24 cellular contexts compared by ENCODE assay signal in genomic region chr1:162916407-162916806, GRCh38. TPM values are rescaled to one million over a fixed set of nuclear protein-coding genes. Genes with fewer than 3 reads are reported as not detected.
DNase-seq lines count a peak whose midpoint lies in the region; ATAC-seq, FAIRE-seq and TF ChIP-seq lines count a peak whose summit lies in the region.
"Had no signal": no experiment of that assay in that cellular context is flagged by ENCODE, and none has a peak within 500 bp of the region (broad histone marks: within the 10 kb centered on the region; RNA-seq: fewer than 3 reads in every experiment).

No MANE protein-coding gene starts in this region.

- H3K36me3 Mint-ChIP-seq in MCF 10A (ENCODE audit: insufficient read depth, unreplicated experiment) = no peaks in the 10 kb centered on the region
- H3K36me3 Mint-ChIP-seq in CD8-positive, alpha-beta T cell = no peaks in the 10 kb centered on the region

- RAD21 ChIA-PET in GM12878 (lab: Charles Lee; ENCODE audit: unreplicated experiment) = no interaction called here

- no peak overlapping the region for H3K4me3 Mint-ChIP-seq in MCF 10A (ENCODE audit: unreplicated experiment)
- H3K4me3 Mint-ChIP-seq in CD8-positive, alpha-beta T cell = no peak overlapping the region
- H3K4me3 Mint-ChIP-seq: central memory CD8-positive, alpha-beta T cell; effector memory CD8-positive, alpha-beta T cell; natural killer cell treated with Interleukin-12 subunit alpha and Interleukin-12 subunit beta and Interleukin-15 and Interleukin-18, amount 100 ng/mL, for 72 hours; stimulated activated naive CD8-positive, alpha-beta T cell treated with anti-CD3 and anti-CD28 coated beads, Interleukin-15, Interleukin-2, amounts not matched to agents 100 ng/mL and 50 ng/mL, for 24 hours; type B pancreatic cell had no signal

- TF ChIP-seq POLR2A in breast epithelium (IDR thresholded peaks at IDR 0.05) (no peak), GM12878 (IDR thresholded peaks at IDR 0.05; ENCODE audit: low read depth, low read length) (no peak)

- no peak for TF ChIP-seq CTCF in MCF 10A (IDR thresholded peaks at IDR 0.05; ENCODE audit: unreplicated experiment)
- TF ChIP-seq CTCF in breast epithelium (IDR thresholded peaks at IDR 0.05) = no peak
- no peak for TF ChIP-seq CTCF in GM12878 (IDR thresholded peaks at IDR 0.05 in 2 of 3, conservative IDR thresholded peaks at IDR 0.05 in 1 of 3; ENCODE audit: control insufficient read depth in 2 of 3, extremely low read depth in 1 of 3, insufficient read depth in 1 of 3, low read depth in 3 of 3, low read length in 3 of 3)
- no peak for TF ChIP-seq CTCF in fibroblast of pulmonary artery (IDR thresholded peaks at IDR 0.05; ENCODE audit: low read length, missing control alignments)
- TF ChIP-seq CTCF in GM10266 (IDR thresholded peaks at IDR 0.05; ENCODE audit: control insufficient read depth, insufficient read depth, low read depth, missing control alignments) = no peak
- no peak for TF ChIP-seq CTCF in D721Med (IDR thresholded peaks at IDR 0.05; ENCODE audit: insufficient read depth, missing control alignments)
- TF ChIP-seq CTCF in CD8-positive, alpha-beta T cell (IDR thresholded peaks at IDR 0.05) = no peak

- H3K79me2 ChIP-seq in GM12878 (ENCODE audit: control insufficient read depth, insufficient read depth, low read length) = no peaks in the 10 kb centered on the region

- H3K27ac ChIP-seq in breast epithelium (no peak overlapping the region), GM12878 (ENCODE audit: control insufficient read depth, insufficient read depth) (no peak overlapping the region)
- no peak overlapping the region for H3K27ac ChIP-seq in CD8-positive, alpha-beta T cell (ENCODE audit: low read depth, low read length)

- no peak for TF ChIP-seq RAD21 in GM12878 (IDR thresholded peaks at IDR 0.05; ENCODE audit: insufficient read depth, low read depth, low read length)

- intact Hi-C loops in MCF 10A (cut with micrococcal nuclease) (no loop called here), breast epithelium (cut with DNase I; ENCODE audit: low total_unique reads) (no loop called here), GM12878 (cut with micrococcal nuclease; ENCODE audit: unreplicated experiment) (no loop called here)
- intact Hi-C loops in CD8-positive, alpha-beta T cell (cut with DNase I, micrococcal nuclease) = no loop called here

- ATAC-seq in GM12878 (no peak), GM18858 (IDR thresholded peaks at IDR 0.05; ENCODE audit: unreplicated experiment) (no peak)
- ATAC-seq in CD8-positive, alpha-beta T cell = no peak
- ATAC-seq: effector memory CD8-positive, alpha-beta T cell; natural killer cell treated with Interleukin-12 subunit alpha and Interleukin-12 subunit beta and Interleukin-15 and Interleukin-18, amount 100 ng/mL, for 72 hours had no signal

- in situ Hi-C loops in GM12878 (cut with MboI) = no loop called here

- no peak overlapping the region for H3K27ac Mint-ChIP-seq in MCF 10A (ENCODE audit: low read depth, unreplicated experiment)
- no peak overlapping the region for H3K27ac Mint-ChIP-seq in CD8-positive, alpha-beta T cell
- H3K27ac Mint-ChIP-seq: effector memory CD8-positive, alpha-beta T cell; natural killer cell treated with Interleukin-12 subunit alpha and Interleukin-12 subunit beta and Interleukin-15 and Interleukin-18, amount 100 ng/mL, for 72 hours; stimulated activated naive CD8-positive, alpha-beta T cell treated with anti-CD3 and anti-CD28 coated beads, Interleukin-15, Interleukin-2, amounts not matched to agents 100 ng/mL and 50 ng/mL, for 24 hours; type B pancreatic cell had no signal

- SMC1A ChIA-PET in GM12878 (lab: Charles Lee; ENCODE audit: uncharacterized antibody, unreplicated experiment) = no interaction called here

- no peaks in the 10 kb centered on the region for H3K27me3 Mint-ChIP-seq in MCF 10A (ENCODE audit: insufficient read depth, unreplicated experiment)
- peaks cover 17% of the 10 kb centered on the region for H3K27me3 Mint-ChIP-seq in CD8-positive, alpha-beta T cell (ENCODE audit: low read depth)
- H3K27me3 Mint-ChIP-seq: type B pancreatic cell had no signal

- H3K36me3 ChIP-seq in breast epithelium (no peaks in the 10 kb centered on the region), GM12878 (ENCODE audit: control insufficient read depth in 2 of 2, insufficient read depth in 2 of 2, low read length in 1 of 2) (no peaks in the 10 kb centered on the region)
- H3K36me3 ChIP-seq in CD8-positive, alpha-beta T cell (ENCODE audit: insufficient read depth, low read length) = no peaks in the 10 kb centered on the region

- H3K27me3 ChIP-seq in breast epithelium = no peaks in the 10 kb centered on the region
- peaks cover 0 to 2% of the 10 kb centered on the region in 2 experiments; a peak in 2 of 4 replicates for H3K27me3 ChIP-seq in GM12878 (replicated peaks in 1 of 2; ENCODE audit: control insufficient read depth in 2 of 2, insufficient read depth in 2 of 2, low read length in 1 of 2)
- H3K27me3 ChIP-seq in CD8-positive, alpha-beta T cell (ENCODE audit: insufficient read depth, low read length) = no peaks in the 10 kb centered on the region

- FAIRE-seq in GM12878 (lab: Jason Lieb, UNC) = peak; percentile 18
- FAIRE-seq in D721Med (lab: Jason Lieb, UNC) = no peak
- FAIRE-seq: frontal cortex had no signal

- no peak overlapping the region for H3K4me2 ChIP-seq in GM12878 (ENCODE audit: control insufficient read depth, insufficient read depth)

- no peak for TF ChIP-seq EP300 in GM12878 (IDR thresholded peaks at IDR 0.05; ENCODE audit: borderline replicate concordance in 1 of 2, control insufficient read depth in 1 of 2, low read depth in 2 of 2, low read length in 2 of 2)

- peak; percentile 46 for DNase-seq in MCF 10A (ENCODE audit: unreplicated experiment)
- DNase-seq in breast epithelium (ENCODE audit: low spot score in 2 of 2) = no peak
- no peak for DNase-seq in GM12878 (ENCODE audit: low read depth, low spot score)
- DNase-seq in fibroblast of pulmonary artery (ENCODE audit: low read depth) = peak; percentile 85
- DNase-seq in GM10266 (ENCODE audit: extremely low spot score) = no peak
- no peak for DNase-seq in D721Med (ENCODE audit: insufficient read length, low spot score)
- DNase-seq in CD8-positive, alpha-beta T cell = no peak
- DNase-seq: 8988T; activated CD4-positive, alpha-beta T cell treated with anti-CD3 and anti-CD28 coated beads, Interleukin-2, amount 50 U/mL, for 1 hour; activated CD8-positive, alpha-beta memory T cell treated with anti-CD3 and anti-CD28 coated beads, Interleukin-2, amount 50 U/mL, for 4 hours; C1 segment of cervical spinal cord; DMS 273 treated with DMSO at 0.1 percent for 48 hours; effector memory CD8-positive, alpha-beta T cell; KBM-7; NCI-H2029; posterior cingulate gyrus had no signal

- H2AFZ ChIP-seq in GM12878 (ENCODE audit: control insufficient read depth, low read depth, low read length) = no peak overlapping the region

- H3K4me1 ChIP-seq in breast epithelium (no peaks in the 10 kb centered on the region), GM12878 (ENCODE audit: control insufficient read depth, insufficient read depth, low read length) (no peaks in the 10 kb centered on the region)
- H3K4me1 ChIP-seq in CD8-positive, alpha-beta T cell (ENCODE audit: insufficient read depth, low read length) = no peaks in the 10 kb centered on the region

- H3K9me3 Mint-ChIP-seq in MCF 10A (ENCODE audit: unreplicated experiment) = peaks cover 17% of the 10 kb centered on the region
- H3K9me3 Mint-ChIP-seq in CD8-positive, alpha-beta T cell = peaks cover 5% of the 10 kb centered on the region

- H4K20me1 ChIP-seq in GM12878 (ENCODE audit: control insufficient read depth, insufficient read depth) = no peaks in the 10 kb centered on the region

- CTCF ChIA-PET in MCF 10A (lab: Yijun Ruan, JAX) = interaction anchor here (0.7 to 1.2 kb wide), 4 partner anchors 9 to 259 kb away, joined by 3 to 5 read pairs (median 4); no protein-coding TSS in a partner anchor
- CTCF ChIA-PET in GM12878 (lab: Yijun Ruan, JAX) = interaction anchor here (0.6 to 0.8 kb wide), 2 partner anchors 15 to 219 kb away, joined by 3 read pairs; no protein-coding TSS in a partner anchor
- CTCF ChIA-PET in CD8-positive, alpha-beta T cell (lab: Charles Lee) = no interaction called here

- H3K9ac ChIP-seq in GM12878 (ENCODE audit: control insufficient read depth, insufficient read depth, low read length) = no peak overlapping the region

- peaks cover 11% of the 10 kb centered on the region for H3K4me1 Mint-ChIP-seq in MCF 10A (ENCODE audit: insufficient read depth, unreplicated experiment)
- no peaks in the 10 kb centered on the region for H3K4me1 Mint-ChIP-seq in CD8-positive, alpha-beta T cell (ENCODE audit: low read depth)
- H3K4me1 Mint-ChIP-seq: central memory CD8-positive, alpha-beta T cell had no signal

- no peak overlapping the region for H3K4me3 ChIP-seq in breast epithelium
- H3K4me3 ChIP-seq in GM12878 = no peak overlapping the region
- no peak overlapping the region for H3K4me3 ChIP-seq in fibroblast of pulmonary artery (replicated peaks; ENCODE audit: low read depth, low read length)
- H3K4me3 ChIP-seq in CD8-positive, alpha-beta T cell (ENCODE audit: low read depth, low read length) = no peak overlapping the region

- 8% methylated on average over 2 of the region's 2 CpGs for WGBS in GM12878 (ENCODE audit: insufficient coverage, insufficient replicate concordance, low lambda C conversion rate, missing lambda C conversion rate)

- POLR2A ChIA-PET in MCF 10A (lab: Yijun Ruan, JAX) = interaction anchor here (0.7 to 0.9 kb wide), 2 partner anchors 37 to 60 kb away, joined by 3 to 4 read pairs; no protein-coding TSS in a partner anchor
- POLR2A ChIA-PET in GM12878 (lab: Charles Lee) = no interaction called here
- POLR2A ChIA-PET in CD8-positive, alpha-beta T cell (lab: Charles Lee) = no interaction called here

- no TSS peak for BruUV-seq in MCF 10A (replicated peaks; lab: Mats Ljungman, UMichigan)
- no TSS peak for BruUV-seq in GM12878 (replicated peaks; lab: Mats Ljungman, UMichigan)

- H3K9me3 ChIP-seq in breast epithelium (peaks cover 7 to 9% of the 10 kb centered on the region in 2 donors), GM12878 (replicated peaks; ENCODE audit: control insufficient read depth, insufficient read depth, low read length) (peaks cover 1% of the 10 kb centered on the region; the same call in 1 of the 3 replicates)
- H3K9me3 ChIP-seq in CD8-positive, alpha-beta T cell (ENCODE audit: low read length) = no peaks in the 10 kb centered on the region

RNA-seq across cellular contexts. Expression of gene CCDC190, which starts 55.4 kb away (rescaled TPM):
- total RNA-seq in MCF 10A (2022) = not detected in 2 replicates
- total RNA-seq in breast epithelium = not detected
- total RNA-seq in GM12878 (2013; cell fraction: nucleolus; rRNA removed) = not detected in 2 replicates
- not detected in 2 replicates for total RNA-seq in GM12878 (2014; rRNA removed)
- total RNA-seq in GM12878 (2014; rRNA removed; fragmentation: Illumina TruSeq; extraction: Trizol) = not detected in 2 replicates
- not detected in 2 replicates for total RNA-seq in GM12878 (2021)
- not detected for polyA plus RNA-seq in GM12878 (2011; ENCODE audit: low read depth)
- not detected in 2 replicates for polyA plus RNA-seq in GM12878 (2011; rRNA removed)
- polyA plus RNA-seq in GM12878 (2011; cell fraction: cytosol; rRNA removed) = not detected in 2 replicates
- polyA plus RNA-seq in GM12878 (2011; cell fraction: nucleus; rRNA removed) = not detected in 2 replicates
- polyA plus RNA-seq in GM12878 (2012) = not detected in 2 replicates
- polyA plus RNA-seq in GM12878 (2014; fragmentation: Illumina TruSeq; extraction: Trizol) = not detected in 2 replicates
- not detected for polyA plus RNA-seq in GM12878 (2014; fragmentation: Nextera tagmentation; extraction: Ambion mirVana)
- not detected in 2 replicates for polyA plus RNA-seq in GM12878 (2014; rRNA removed)
- polyA plus RNA-seq in GM12878 (2016; fragmentation: Nextera tagmentation; extraction: Ambion mirVana) = not detected
- not detected in 2 replicates for polyA minus RNA-seq in GM12878 (2011; rRNA and poly(A)+ RNA removed)
- not detected in 2 replicates for polyA minus RNA-seq in GM12878 (2011; cell fraction: cytosol; rRNA and poly(A)+ RNA removed)
- polyA minus RNA-seq in GM12878 (2011; cell fraction: nucleus; rRNA and poly(A)+ RNA removed) = not detected in 2 replicates
- total RNA-seq in CD8-positive, alpha-beta T cell = not detected
- total RNA-seq: frontal cortex; mesenteric fat pad; natural killer cell treated with Interleukin-12 subunit alpha and Interleukin-12 subunit beta and Interleukin-15 and Interleukin-18, amount 100 ng/mL, for 72 hours; NCI-H460 had no signal

Comparison
In these comparisons a context has a peak if more than half of its experiments do, and no peak if none do; other contexts are left out.
1. DNase-seq: peak in MCF 10A (single experiment) and fibroblast of pulmonary artery (single experiment); none in breast epithelium (0 of 2), GM12878 (single experiment), GM10266 (single experiment), D721Med (single experiment) and CD8-positive, alpha-beta T cell (0 of 7).